ENCODE assay signal across 14 cellular contexts in genomic region chr17:66403846-66404597, GRCh38.
DNase-seq lines count a peak whose midpoint lies in the region; ATAC-seq and TF ChIP-seq lines count a peak whose summit lies in the region.
"Had no signal": no experiment of that assay in that cellular context is flagged by ENCODE, and none has a peak within 500 bp of the region (broad histone marks: within the 10 kb centered on the region; RNA-seq: fewer than 3 reads in every experiment).

No MANE protein-coding gene starts in this region.

- peaks cover 0 to 16% of the 10 kb centered on the region in 2 donors for H3K36me3 Mint-ChIP-seq in activated naive CD4-positive, alpha-beta T cell treated with anti-CD3 and anti-CD28 coated beads, Interleukin-2, amount 50 U/mL, for 72 hours
- H3K36me3 Mint-ChIP-seq in Calu3 (ENCODE audit: insufficient read depth, unreplicated experiment), result peaks cover 11% of the 10 kb centered on the region
- no peaks in the 10 kb centered on the region for H3K36me3 Mint-ChIP-seq in effector memory CD8-positive, alpha-beta T cell (ENCODE audit: insufficient read depth)
- H3K36me3 Mint-ChIP-seq: type B pancreatic cell had no signal

- 0 out of 2 replicates have a peak overlapping the region, but pooled peaks have one; percentile 40 for H3K9ac ChIP-seq in HUES64 (ENCODE audit: low read depth, low read length)

- H3K9me3 Mint-ChIP-seq in activated naive CD4-positive, alpha-beta T cell treated with anti-CD3 and anti-CD28 coated beads, Interleukin-2, amount 50 U/mL, for 72 hours, result peaks cover 0 to 9% of the 10 kb centered on the region in 2 donors
- no peaks in the 10 kb centered on the region for H3K9me3 Mint-ChIP-seq in Calu3 (ENCODE audit: low read depth, unreplicated experiment)
- no peaks in the 10 kb centered on the region for H3K9me3 Mint-ChIP-seq in effector memory CD8-positive, alpha-beta T cell
- H3K9me3 Mint-ChIP-seq: type B pancreatic cell had no signal

- H3K9me3 ChIP-seq in HUES64 (ENCODE audit: insufficient read depth, low read depth, low read length) (no peaks in the 10 kb centered on the region), A673 (ENCODE audit: low read depth, low read length, poor library complexity, severe bottlenecking) (no peaks in the 10 kb centered on the region)
- H3K9me3 ChIP-seq: heart right ventricle, pancreas had no signal

- no peak overlapping the region for H3K4me3 Mint-ChIP-seq in Calu3 (ENCODE audit: low read depth, unreplicated experiment)
- no peak overlapping the region for H3K4me3 Mint-ChIP-seq in effector memory CD8-positive, alpha-beta T cell
- H3K4me3 Mint-ChIP-seq: type B pancreatic cell had no signal

- peaks cover 31% of the 10 kb centered on the region for H3K4me1 Mint-ChIP-seq in Calu3 (ENCODE audit: low read depth, unreplicated experiment)
- H3K4me1 Mint-ChIP-seq in effector memory CD8-positive, alpha-beta T cell (ENCODE audit: low read depth in 2 of 2), result peaks cover 25 to 28% of the 10 kb centered on the region in 2 donors

- no peaks in the 10 kb centered on the region for H3K36me3 ChIP-seq in HUES64 (ENCODE audit: insufficient read depth, low read length)
- H3K36me3 ChIP-seq in A673 (ENCODE audit: insufficient read depth, low read length, poor library complexity, severe bottlenecking), result no peaks in the 10 kb centered on the region
- H3K36me3 ChIP-seq: heart right ventricle, pancreas had no signal

- POLR2A ChIA-PET in A673 (lab: Charles Lee; ENCODE audit: low non-redundant PET), result no interaction called here

- WGBS in HUES64, result 66% methylated on average over 9 of the region's 9 CpGs

- no peaks in the 10 kb centered on the region for H3K27me3 Mint-ChIP-seq in Calu3 (ENCODE audit: unreplicated experiment)
- H3K27me3 Mint-ChIP-seq in effector memory CD8-positive, alpha-beta T cell, result no peaks in the 10 kb centered on the region
- H3K27me3 Mint-ChIP-seq: type B pancreatic cell had no signal

- DNase-seq in DMS 273 (lab: John Stamatoyannopoulos, UW; ENCODE audit: unreplicated experiment), result peak; percentile 20
- DNase-seq in DMS 273 treated with DMSO at 0.1 percent for 48 hours (lab: John Stamatoyannopoulos, UW), result no peak
- no peak for DNase-seq in activated naive CD4-positive, alpha-beta T cell treated with anti-CD3 and anti-CD28 coated beads, Interleukin-2, amount 50 U/mL, for 72 hours (ENCODE audit: low spot score in 2 of 2)
- no peak for DNase-seq in left colon
- DNase-seq in A673 (ENCODE audit: low spot score), result no peak
- no peak for DNase-seq in Calu3
- DNase-seq in effector memory CD8-positive, alpha-beta T cell, result no peak
- DNase-seq: heart right ventricle, NCI-H1092 treated with DMSO at 0.1 percent for 48 hours, pancreas had no signal

- H3K4me3 ChIP-seq in HUES64 (ENCODE audit: low read length) (no peak overlapping the region), A673 (ENCODE audit: low read depth, low read length, poor library complexity, severe bottlenecking) (no peak overlapping the region)
- H3K4me3 ChIP-seq: heart right ventricle, pancreas had no signal

- H3K4me1 ChIP-seq in HUES64 (ENCODE audit: insufficient read depth, low read length) (peaks cover 24% of the 10 kb centered on the region), A673 (ENCODE audit: insufficient read depth, low read length, poor library complexity, severe bottlenecking) (peaks cover 37% of the 10 kb centered on the region)

- no TSS peak for BruUV-seq in A673 (replicated peaks; lab: Mats Ljungman, UMichigan)
- BruUV-seq in Calu3 (replicated peaks; lab: Mats Ljungman, UMichigan), result no TSS peak

- H3K27ac ChIP-seq in HUES64 (ENCODE audit: low read depth, low read length), result peak overlapping the region; percentile 9; the same call in 1 of the 2 replicates
- H3K27ac ChIP-seq in A673 (ENCODE audit: low read depth, low read length, poor library complexity, severe bottlenecking), result no peak overlapping the region
- H3K27ac ChIP-seq: 22Rv1, heart right ventricle, pancreas had no signal

- intact Hi-C loops in left colon (cut with DNase I, micrococcal nuclease), result no loop called here
- intact Hi-C loops in A673 (cut with micrococcal nuclease; ENCODE audit: unreplicated experiment), result no loop called here
- intact Hi-C loops in Calu3 (cut with micrococcal nuclease; ENCODE audit: unreplicated experiment), result no loop called here

- H3K27ac Mint-ChIP-seq in activated naive CD4-positive, alpha-beta T cell treated with anti-CD3 and anti-CD28 coated beads, Interleukin-2, amount 50 U/mL, for 72 hours, result peak overlapping the region; percentile 41 to 48
- no peak overlapping the region for H3K27ac Mint-ChIP-seq in Calu3 (ENCODE audit: unreplicated experiment)
- no peak overlapping the region for H3K27ac Mint-ChIP-seq in effector memory CD8-positive, alpha-beta T cell
- H3K27ac Mint-ChIP-seq: type B pancreatic cell had no signal

- TF ChIP-seq CTCF in A673 (conservative IDR thresholded peaks at IDR 0.05; ENCODE audit: low read depth, low read length), result no peak
- no peak for TF ChIP-seq CTCF in Calu3 (IDR thresholded peaks at IDR 0.05; ENCODE audit: unreplicated experiment)

- CTCF ChIA-PET in A673 (lab: Charles Lee), result no interaction called here
- CTCF ChIA-PET in Calu3 (lab: Charles Lee), result interaction anchor here (0.8 to 1.6 kb wide), 3 partner anchors 11 to 218 kb away, joined by 3 read pairs; no protein-coding TSS in a partner anchor

- H3K27me3 ChIP-seq in HUES64 (ENCODE audit: insufficient read depth, low read length), result no peaks in the 10 kb centered on the region
- no peaks in the 10 kb centered on the region for H3K27me3 ChIP-seq in A673 (replicated peaks; ENCODE audit: insufficient read depth, low read depth, low read length, poor library complexity)
- H3K27me3 ChIP-seq: heart right ventricle, pancreas had no signal

- ATAC-seq in activated naive CD4-positive, alpha-beta T cell treated with anti-CD3 and anti-CD28 coated beads, Interleukin-2, amount 50 U/mL, for 72 hours, result no peak
- ATAC-seq in left colon, result peak; percentile 37
- ATAC-seq in effector memory CD8-positive, alpha-beta T cell (replicated peaks), result no peak
- ATAC-seq: activated CD4-positive, CD25-positive, alpha-beta regulatory T cell treated with anti-CD3 and anti-CD28 coated beads, Interleukin-2, amount 50 U/mL, for 24 hours; heart right ventricle; pancreas had no signal

Comparison
In these comparisons a context has a peak if more than half of its experiments do, and no peak if none do; other contexts are left out.
1. H3K27ac Mint-ChIP-seq: peak in activated naive CD4-positive, alpha-beta T cell treated with anti-CD3 and anti-CD28 coated beads, Interleukin-2, amount 50 U/mL, for 72 hours (2 of 2); none in Calu3 (single experiment) and effector memory CD8-positive, alpha-beta T cell (0 of 2).